Comparison of ENCODE assay signal across 16 cellular contexts in genomic region chr15:41630616-41631218, GRCh38. TPM values are rescaled to one million over a fixed set of nuclear protein-coding genes. Genes with fewer than 3 reads are reported as not detected.
DNase-seq lines count a peak whose midpoint lies in the region; ATAC-seq, FAIRE-seq and TF ChIP-seq lines count a peak whose summit lies in the region.
"Had no signal": no experiment of that assay in that cellular context is flagged by ENCODE, and none has a peak within 500 bp of the region (broad histone marks: within the 10 kb centered on the region; RNA-seq: fewer than 3 reads in every experiment).

No MANE protein-coding gene starts in this region.

- no peaks in the 10 kb centered on the region for H3K9me3 ChIP-seq in HUES48 (ENCODE audit: control insufficient read depth, insufficient read depth, low read length)
- H3K9me3 ChIP-seq in small intestine (ENCODE audit: control insufficient read depth, low read depth): no peaks in the 10 kb centered on the region
- H3K9me3 ChIP-seq in HAP-1: no peaks in the 10 kb centered on the region
- no peaks in the 10 kb centered on the region for H3K9me3 ChIP-seq in transverse colon
- H3K9me3 ChIP-seq: SJCRH30 had no signal

- no peak overlapping the region for H3K4me3 ChIP-seq in HUES48 (ENCODE audit: low read depth, low read length)
- H3K4me3 ChIP-seq in small intestine (ENCODE audit: low read depth in 1 of 2, low read length in 2 of 2): no peak overlapping the region
- no peak overlapping the region for H3K4me3 ChIP-seq in HAP-1
- no peak overlapping the region for H3K4me3 ChIP-seq in transverse colon
- H3K4me3 ChIP-seq: SJCRH30 had no signal

- ATAC-seq in left colon (peak; percentile 82), HG02759 (IDR thresholded peaks at IDR 0.05; ENCODE audit: unreplicated experiment) (no peak)

- WGBS in small intestine, 3 donors: 21 to 59% (median 34%) methylated on average over 3 of the region's 3 CpGs
- WGBS in transverse colon (ENCODE audit: low coverage in 1 of 2), 2 donors: 44% methylated on average over 3 of the region's 3 CpGs

- H3K27me3 ChIP-seq in HUES48 (ENCODE audit: control insufficient read depth, insufficient read depth, low read length) (no peaks in the 10 kb centered on the region), small intestine (ENCODE audit: control insufficient read depth in 2 of 2, insufficient read depth in 2 of 2, low read length in 2 of 2) (no peaks in the 10 kb centered on the region), HAP-1 (ENCODE audit: low read depth) (no peaks in the 10 kb centered on the region), transverse colon (no peaks in the 10 kb centered on the region)
- H3K27me3 ChIP-seq: SJCRH30 had no signal

- no peak for TF ChIP-seq EP300 in transverse colon (IDR thresholded peaks at IDR 0.05; ENCODE audit: low read depth)

- H3K4me1 ChIP-seq in HUES48 (ENCODE audit: control insufficient read depth, insufficient read depth, low read length) (peaks cover 40% of the 10 kb centered on the region), small intestine (ENCODE audit: control insufficient read depth in 2 of 2, insufficient read depth in 1 of 2, low read depth in 1 of 2, low read length in 1 of 2) (no peaks in the 10 kb centered on the region), HAP-1 (peaks cover 5% of the 10 kb centered on the region), transverse colon (peaks cover 0 to 18% (median 7%) of the 10 kb centered on the region in 4 donors)

- H3K36me3 ChIP-seq in HUES48 (ENCODE audit: control insufficient read depth, insufficient read depth, low read length): no peaks in the 10 kb centered on the region
- no peaks in the 10 kb centered on the region for H3K36me3 ChIP-seq in small intestine (ENCODE audit: control insufficient read depth in 2 of 2, insufficient read depth in 2 of 2, low read length in 2 of 2)
- H3K36me3 ChIP-seq in HAP-1 (replicated peaks): no peaks in the 10 kb centered on the region
- no peaks in the 10 kb centered on the region for H3K36me3 ChIP-seq in transverse colon
- H3K36me3 ChIP-seq: SJCRH30 had no signal

- H3K27ac ChIP-seq in HUES48 (ENCODE audit: low read depth, low read length) (peak overlapping the region; percentile 53), small intestine (ENCODE audit: low read depth in 1 of 2, low read length in 1 of 2) (no peak overlapping the region), transverse colon (peak overlapping the region in 1 of 4 donors; percentile 26)
- H3K27ac ChIP-seq: C4-2B, RWPE1, SJCRH30 had no signal

- TF ChIP-seq POLR2A in transverse colon (IDR thresholded peaks at IDR 0.05): no peak

- no peak for FAIRE-seq in small intestine (lab: Jason Lieb, UNC)

- in situ Hi-C loops in HAP-1 (cut with MboI; ENCODE audit: low sequenced_read_pairs): no loop called here
- in situ Hi-C loops in transverse colon (cut with MboI; ENCODE audit: low pct_ligation_motif_present in 1 of 4, low pct_unique_long_range_greater_than_20kb in 1 of 4, low sequenced_read_pairs in 3 of 4): no loop called here

- peak; percentile 7 for DNase-seq in OCI-M1 (lab: John Stamatoyannopoulos, UW)
- DNase-seq in left colon: no peak
- peak; percentile 27 for DNase-seq in small intestine
- DNase-seq in HAP-1 (ENCODE audit: low spot score in 2 of 2): no peak
- no peak for DNase-seq in transverse colon
- DNase-seq: EL, HCEC 1CT, KBM-7, NCI-H1092 treated with DMSO at 0.1 percent for 48 hours, NCI-H2081 treated with DMSO at 0.1 percent for 48 hours, NCI-H510A, SJCRH30 had no signal

- TF ChIP-seq CTCF in transverse colon (IDR thresholded peaks at IDR 0.05): no peak

- H3K9ac ChIP-seq in HUES48 (ENCODE audit: low read depth, low read length): no peak overlapping the region

- intact Hi-C loops in left colon (cut with DNase I, micrococcal nuclease): no loop called here
- intact Hi-C loops in transverse colon (cut with DNase I; ENCODE audit: low total_unique reads): no loop called here

RNA-seq across cellular contexts. Expression of gene MGA, which starts 29.5 kb away (rescaled TPM):
- total RNA-seq in left colon (10 to 100 TPM; 26.9 to 28.2 TPM), transverse colon (10 to 100 TPM; 12.3 to 33.2 (median 27.6) TPM)
- 1 to 10 TPM; 1.4 to 3.8 (median 3.6) TPM for polyA plus RNA-seq in small intestine

Comparison
In these comparisons a context has a peak if more than half of its experiments do, and no peak if none do; other contexts are left out.
1. DNase-seq: peak in OCI-M1 (single experiment) and small intestine (single experiment); none in left colon (0 of 2), HAP-1 (0 of 2) and transverse colon (single experiment).